ENCODE assay signal across 8 cellular contexts in genomic region chr6:157761331-157761921, GRCh38.
DNase-seq lines count a peak whose midpoint lies in the region; ATAC-seq and TF ChIP-seq lines count a peak whose summit lies in the region.

No MANE protein-coding gene starts in this region.

- intact Hi-C loops in HCT116 (cut with micrococcal nuclease) (loop anchor here (5.0 kb wide), 3 partner anchors 61 to 221 kb away; partner anchors contain the start of genes SNX9 and SYNJ2), PC-3 (cut with micrococcal nuclease) (loop anchor here (2.0 to 10.0 kb wide), 2 partner anchors 63 to 97 kb away; no protein-coding TSS in a partner anchor), breast epithelium (cut with DNase I; ENCODE audit: low total_unique reads) (loop anchor here (10.0 kb wide), 1 partner anchor 313 kb away; no protein-coding TSS in a partner anchor)

- H3K27me3 ChIP-seq in HCT116 (ENCODE audit: insufficient read depth, low read length) (no peaks in the 10 kb centered on the region), PC-3 (ENCODE audit: low read length) (no peaks in the 10 kb centered on the region), breast epithelium (no peaks in the 10 kb centered on the region)

- H2AFZ ChIP-seq in HCT116 (ENCODE audit: low read depth, low read length, poor library complexity, severe bottlenecking) (no peak overlapping the region), PC-3 (ENCODE audit: low read length) (no peak overlapping the region)

- POLR2A ChIA-PET in HCT116 (lab: Charles Lee) (no interaction called here), PC-3 (lab: Charles Lee; ENCODE audit: unreplicated experiment) (no interaction called here)

- BruUV-seq in HCT116 (replicated peaks; lab: Mats Ljungman, UMichigan) (no TSS peak), PC-3 (replicated peaks; lab: Mats Ljungman, UMichigan) (no TSS peak)

- H3K27ac ChIP-seq in HCT116 (ENCODE audit: low read depth, low read length) (no peak overlapping the region), PC-3 (ENCODE audit: low read length) (peak overlapping the region; percentile 89), breast epithelium (peak overlapping the region; percentile 37 to 79)

- H3K4me1 ChIP-seq in HCT116 (ENCODE audit: control insufficient read depth in 1 of 2, insufficient read depth in 2 of 2, low read length in 2 of 2) (peaks cover 48 to 87% of the 10 kb centered on the region in 2 experiments), PC-3 (ENCODE audit: insufficient read depth, low read length) (peaks cover 71% of the 10 kb centered on the region), breast epithelium (peaks cover 17 to 20% of the 10 kb centered on the region in 2 donors)

- no peak for TF ChIP-seq RAD21 in HCT116 (IDR thresholded peaks at IDR 0.05; ENCODE audit: low read depth)

- H3K9ac ChIP-seq in HCT116 (ENCODE audit: low read length), result 0 out of 2 replicates have a peak overlapping the region, but pooled peaks have one; percentile 16
- peak overlapping the region; percentile 58 for H3K9ac ChIP-seq in PC-3 (ENCODE audit: low read length)

- peak overlapping the region; percentile 62 for H3K4me2 ChIP-seq in HCT116 (ENCODE audit: low read length)
- H3K4me2 ChIP-seq in PC-3 (ENCODE audit: low read length), result peak overlapping the region; percentile 90

- DNase-seq in HCT116 (ENCODE audit: low read depth, low spot score) (no peak), PC-3 (peak; percentile 62), breast epithelium (ENCODE audit: low spot score in 2 of 2) (no peak), NCI-H2107 (lab: John Stamatoyannopoulos, UW) (no peak), omental fat pad (ENCODE audit: low spot score) (no peak), NCI-H146 treated with DMSO at 0.1 percent for 48 hours (lab: John Stamatoyannopoulos, UW; ENCODE audit: unreplicated experiment) (no peak)
- peak; percentile 23 for DNase-seq in stimulated activated CD8-positive, alpha-beta memory T cell treated with anti-CD3 and anti-CD28 coated beads, Interleukin-12 subunit alpha, Interleukin-12 subunit beta, amount 100 ng/mL, for 1 hour (ENCODE audit: low read depth)

- H4K20me1 ChIP-seq in HCT116 (ENCODE audit: insufficient read depth) (no peaks in the 10 kb centered on the region), PC-3 (ENCODE audit: low read length) (no peaks in the 10 kb centered on the region)

- no peaks in the 10 kb centered on the region for H3K79me2 ChIP-seq in HCT116 (ENCODE audit: insufficient read depth, low read length)
- no peaks in the 10 kb centered on the region for H3K79me2 ChIP-seq in PC-3 (ENCODE audit: low read length)

- TF ChIP-seq POLR2A in GM18505 (IDR thresholded peaks at IDR 0.05; ENCODE audit: borderline replicate concordance, extremely low read depth, insufficient read depth, insufficient read length) (no peak), HCT116 (IDR thresholded peaks at IDR 0.05; ENCODE audit: borderline replicate concordance, extremely low read depth, insufficient read depth, insufficient read length) (no peak), breast epithelium (IDR thresholded peaks at IDR 0.05) (no peak)

- H3K9me3 ChIP-seq in HCT116 (ENCODE audit: control insufficient read depth in 1 of 2, insufficient read depth in 1 of 2, low read depth in 1 of 2, low read length in 2 of 2) (no peaks in the 10 kb centered on the region), PC-3 (ENCODE audit: low read length) (no peaks in the 10 kb centered on the region), breast epithelium (no peaks in the 10 kb centered on the region)

- H3K9me2 ChIP-seq in HCT116 (ENCODE audit: insufficient read depth) (no peaks in the 10 kb centered on the region), PC-3 (replicated peaks; ENCODE audit: low read length) (no peaks in the 10 kb centered on the region)

- ATAC-seq in GM18505 (IDR thresholded peaks at IDR 0.05; ENCODE audit: unreplicated experiment), result peak; percentile 35
- ATAC-seq in HCT116, result no peak
- ATAC-seq in PC-3, result peak; percentile 27
- no peak for ATAC-seq in omental fat pad (ENCODE audit: low FRiP score)

- H3K36me3 ChIP-seq in HCT116 (ENCODE audit: control insufficient read depth in 1 of 2, insufficient read depth in 2 of 2, low read length in 2 of 2) (no peaks in the 10 kb centered on the region), PC-3 (ENCODE audit: low read depth, low read length) (no peaks in the 10 kb centered on the region), breast epithelium (no peaks in the 10 kb centered on the region)

- TF ChIP-seq CTCF in HCT116 (IDR thresholded peaks at IDR 0.05 in 2 of 3, conservative IDR thresholded peaks at IDR 0.05 in 1 of 3; ENCODE audit: borderline replicate concordance in 1 of 3, insufficient read depth in 1 of 3, low read depth in 2 of 3, low read length in 2 of 3) (no peak), PC-3 (conservative IDR thresholded peaks at IDR 0.05; ENCODE audit: low read depth, low read length) (no peak), breast epithelium (IDR thresholded peaks at IDR 0.05) (no peak), omental fat pad (IDR thresholded peaks at IDR 0.05) (no peak)

- H3K4me3 ChIP-seq in HCT116 (replicated peaks in 1 of 2; ENCODE audit: low read depth in 1 of 2, low read length in 2 of 2) (no peak overlapping the region), PC-3 (ENCODE audit: low read length) (peak overlapping the region; percentile 63), breast epithelium (no peak overlapping the region)

- CTCF ChIA-PET in HCT116 (lab: Charles Lee) (interaction anchor here (0.7 to 6.5 kb wide), 3 partner anchors 9 to 447 kb away, joined by 3 to 31 read pairs (median 3); no protein-coding TSS in a partner anchor), PC-3 (lab: Charles Lee) (interaction anchor here (0.8 kb wide), 1 partner anchor 9 kb away, joined by 4 read pairs; no protein-coding TSS in a partner anchor)

- H3F3A ChIP-seq in PC-3 (ENCODE audit: low read length, unreplicated experiment), result peaks cover 11% of the 10 kb centered on the region

- RAD21 ChIA-PET in HCT116 (lab: Charles Lee; ENCODE audit: low non-redundant PET in 1 of 2, low total read pairs in 2 of 2, uncharacterized antibody in 2 of 2, unreplicated experiment in 2 of 2), result no interaction called here

TF ChIP-seq in HCT116, 20 proteins besides CTCF, POLR2A, EP300 and RAD21:
- TF ChIP-seq, protein P1, sequence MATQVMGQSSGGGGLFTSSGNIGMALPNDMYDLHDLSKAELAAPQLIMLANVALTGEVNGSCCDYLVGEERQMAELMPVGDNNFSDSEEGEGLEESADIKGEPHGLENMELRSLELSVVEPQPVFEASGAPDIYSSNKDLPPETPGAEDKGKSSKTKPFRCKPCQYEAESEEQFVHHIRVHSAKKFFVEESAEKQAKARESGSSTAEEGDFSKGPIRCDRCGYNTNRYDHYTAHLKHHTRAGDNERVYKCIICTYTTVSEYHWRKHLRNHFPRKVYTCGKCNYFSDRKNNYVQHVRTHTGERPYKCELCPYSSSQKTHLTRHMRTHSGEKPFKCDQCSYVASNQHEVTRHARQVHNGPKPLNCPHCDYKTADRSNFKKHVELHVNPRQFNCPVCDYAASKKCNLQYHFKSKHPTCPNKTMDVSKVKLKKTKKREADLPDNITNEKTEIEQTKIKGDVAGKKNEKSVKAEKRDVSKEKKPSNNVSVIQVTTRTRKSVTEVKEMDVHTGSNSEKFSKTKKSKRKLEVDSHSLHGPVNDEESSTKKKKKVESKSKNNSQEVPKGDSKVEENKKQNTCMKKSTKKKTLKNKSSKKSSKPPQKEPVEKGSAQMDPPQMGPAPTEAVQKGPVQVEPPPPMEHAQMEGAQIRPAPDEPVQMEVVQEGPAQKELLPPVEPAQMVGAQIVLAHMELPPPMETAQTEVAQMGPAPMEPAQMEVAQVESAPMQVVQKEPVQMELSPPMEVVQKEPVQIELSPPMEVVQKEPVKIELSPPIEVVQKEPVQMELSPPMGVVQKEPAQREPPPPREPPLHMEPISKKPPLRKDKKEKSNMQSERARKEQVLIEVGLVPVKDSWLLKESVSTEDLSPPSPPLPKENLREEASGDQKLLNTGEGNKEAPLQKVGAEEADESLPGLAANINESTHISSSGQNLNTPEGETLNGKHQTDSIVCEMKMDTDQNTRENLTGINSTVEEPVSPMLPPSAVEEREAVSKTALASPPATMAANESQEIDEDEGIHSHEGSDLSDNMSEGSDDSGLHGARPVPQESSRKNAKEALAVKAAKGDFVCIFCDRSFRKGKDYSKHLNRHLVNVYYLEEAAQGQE (IDR thresholded peaks at IDR 0.05; ENCODE audit: low read depth), result no peak

Comparison
In these comparisons a context has a peak if more than half of its experiments do, and no peak if none do; other contexts are left out.
1. ATAC-seq: peak in GM18505 (single experiment) and PC-3 (single experiment); none in HCT116 (single experiment) and omental fat pad (single experiment).
2. DNase-seq: peak in PC-3 (single experiment) and stimulated activated CD8-positive, alpha-beta memory T cell treated with anti-CD3 and anti-CD28 coated beads, Interleukin-12 subunit alpha, Interleukin-12 subunit beta, amount 100 ng/mL, for 1 hour (single experiment); none in HCT116 (single experiment), breast epithelium (0 of 2), NCI-H2107 (single experiment), omental fat pad (single experiment) and NCI-H146 treated with DMSO at 0.1 percent for 48 hours (single experiment).